Comparison of ENCODE assay signal across 9 cellular contexts in genomic region chr21:46065215-46065992, GRCh38. TPM values are rescaled to one million over a fixed set of nuclear protein-coding genes. Genes with fewer than 3 reads are reported as not detected.
DNase-seq lines count a peak whose midpoint lies in the region; ATAC-seq and TF ChIP-seq lines count a peak whose summit lies in the region.
"Had no signal": no experiment of that assay in that cellular context is flagged by ENCODE, and none has a peak within 500 bp of the region (broad histone marks: within the 10 kb centered on the region; RNA-seq: fewer than 3 reads in every experiment).

No MANE protein-coding gene starts in this region.

- DNase-seq in T-cell = peak in 1 of 34 experiments; percentile 24
- DNase-seq in fibroblast of villous mesenchyme (ENCODE audit: low read depth) = peak; percentile 77
- DNase-seq in osteoblast (ENCODE audit: insufficient read length, low spot score, missing footprints) = peak; percentile 93
- DNase-seq in NCI-H510A (lab: John Stamatoyannopoulos, UW) = no peak
- DNase-seq in NCI-H226 = no peak
- no peak for DNase-seq in SW 1271 (lab: John Stamatoyannopoulos, UW)

- H3K27me3 ChIP-seq in BLaER1 treated with 17β-estradiol and CSF1 and Interleukin-3, amounts not matched to agents 10 nM and 100 nM = peaks cover 0 to 10% (median 4%) of the 10 kb centered on the region in 11 experiments; a peak in 10 of 22 replicates
- no peaks in the 10 kb centered on the region for H3K27me3 ChIP-seq in osteoblast (ENCODE audit: insufficient read depth, low read length)

- H3K4me3 Mint-ChIP-seq in T-cell = peak overlapping the region in 2 of 3 donors; percentile 41 to 74
- H3K4me3 Mint-ChIP-seq: memory B cell had no signal

- peaks cover 20 to 32% (median 29%) of the 10 kb centered on the region in 11 experiments for H3K9me3 ChIP-seq in BLaER1 treated with 17β-estradiol and CSF1 and Interleukin-3, amounts not matched to agents 10 nM and 100 nM (replicated peaks in 1 of 11)
- H3K9me3 ChIP-seq in osteoblast (ENCODE audit: low read depth, low read length) = no peaks in the 10 kb centered on the region

- H3K4me1 Mint-ChIP-seq in T-cell = peaks cover 6 to 13% (median 6%) of the 10 kb centered on the region in 3 donors
- H3K4me1 Mint-ChIP-seq: memory B cell had no signal

- no peaks in the 10 kb centered on the region for H3K9me3 Mint-ChIP-seq in T-cell

- POLR2A ChIA-PET in T-cell (lab: Charles Lee) = no interaction called here

- H3K4me2 ChIP-seq in BLaER1 treated with 17β-estradiol and CSF1 and Interleukin-3, amounts not matched to agents 10 nM and 100 nM = peak overlapping the region; percentile 79 to 99 (median 89)
- H3K4me2 ChIP-seq in osteoblast (ENCODE audit: insufficient read depth, low read length) = peak overlapping the region; percentile 64

- peak overlapping the region; percentile 9 to 57 (median 42); a peak in 18 of 22 replicates for H3K9ac ChIP-seq in BLaER1 treated with 17β-estradiol and CSF1 and Interleukin-3, amounts not matched to agents 10 nM and 100 nM

- no peaks in the 10 kb centered on the region; a peak in 1 of 22 replicates for H4K20me1 ChIP-seq in BLaER1 treated with 17β-estradiol and CSF1 and Interleukin-3, amounts not matched to agents 10 nM and 100 nM
- H4K20me1 ChIP-seq in osteoblast (ENCODE audit: insufficient read depth, low read length) = no peaks in the 10 kb centered on the region

- peak overlapping the region in 8 of 10 experiments; percentile 13 to 42 (median 26); a peak in 9 of 20 replicates for H3K4me3 ChIP-seq in BLaER1 treated with 17β-estradiol and CSF1 and Interleukin-3, amounts not matched to agents 10 nM and 100 nM
- H3K4me3 ChIP-seq in fibroblast of villous mesenchyme (ENCODE audit: low read depth, low read length) (no peak overlapping the region), osteoblast (ENCODE audit: insufficient read depth, low read length) (peak overlapping the region; percentile 48)

- peak overlapping the region; percentile 73 for H2AFZ ChIP-seq in osteoblast (ENCODE audit: low read length)

- peak in 2 of 4 experiments; percentile 51 to 61 for ATAC-seq in T-cell (replicated peaks in 1 of 4)
- ATAC-seq in HG02852 (IDR thresholded peaks at IDR 0.05; ENCODE audit: unreplicated experiment) = no peak

- H3K27ac Mint-ChIP-seq in T-cell = peak overlapping the region; percentile 55 to 76
- H3K27ac Mint-ChIP-seq: memory B cell had no signal

- H3K27me3 Mint-ChIP-seq in T-cell = peaks cover 18 to 50% of the 10 kb centered on the region in 2 donors

- CTCF ChIA-PET in T-cell (lab: Charles Lee) = no interaction called here

- H3K36me3 ChIP-seq in BLaER1 treated with 17β-estradiol and CSF1 and Interleukin-3, amounts not matched to agents 10 nM and 100 nM = 0 out of 22 replicates have a peak, but pooled peaks cover 0 to 3% (median 0%) of the 10 kb centered on the region in 11 experiments
- H3K36me3 ChIP-seq in osteoblast (ENCODE audit: insufficient read depth, low read length) = no peaks in the 10 kb centered on the region

- no peaks in the 10 kb centered on the region for H3K79me2 ChIP-seq in osteoblast (ENCODE audit: insufficient read depth, low read length)

- peaks cover 27 to 43% (median 39%) of the 10 kb centered on the region in 10 experiments for H3K4me1 ChIP-seq in BLaER1 treated with 17β-estradiol and CSF1 and Interleukin-3, amounts not matched to agents 10 nM and 100 nM
- H3K4me1 ChIP-seq in osteoblast (ENCODE audit: insufficient read depth, low read length) = peaks cover 46% of the 10 kb centered on the region

- TF ChIP-seq CTCF in fibroblast of villous mesenchyme (IDR thresholded peaks at IDR 0.05; ENCODE audit: insufficient read depth, low read depth, low read length) = no peak
- no peak for TF ChIP-seq CTCF in osteoblast (IDR thresholded peaks at IDR 0.05; ENCODE audit: extremely low read depth, low read depth, low read length)

- peak overlapping the region in 8 of 11 experiments; percentile 0 to 65 (median 52); a peak in 14 of 22 replicates for H3K27ac ChIP-seq in BLaER1 treated with 17β-estradiol and CSF1 and Interleukin-3, amounts not matched to agents 10 nM and 100 nM
- peak overlapping the region; percentile 96 for H3K27ac ChIP-seq in osteoblast (ENCODE audit: low read depth, low read length)

- no peaks in the 10 kb centered on the region for H3K36me3 Mint-ChIP-seq in T-cell
- H3K36me3 Mint-ChIP-seq: memory B cell had no signal

RNA-seq across cellular contexts. Expression of gene COL6A2, which starts 32.5 kb away (rescaled TPM):
- total RNA-seq in T-cell (10 to 100 TPM; 33.8 to 85.2 (median 60.7) TPM), fibroblast of villous mesenchyme (487 and 812 TPM in 2 replicates), osteoblast (1,184 and 1,265 TPM in 2 replicates)

Comparison
In these comparisons a context has a peak if more than half of its experiments do, and no peak if none do; other contexts are left out.
1. DNase-seq: peak in fibroblast of villous mesenchyme (single experiment) and osteoblast (single experiment); none in NCI-H510A (single experiment), NCI-H226 (single experiment) and SW 1271 (0 of 2).